Comparison of ENCODE assay signal across 24 cellular contexts in genomic region chr2:218878486-218878885, GRCh38. TPM values are rescaled to one million over a fixed set of nuclear protein-coding genes. Genes with fewer than 3 reads are reported as not detected.
"Had no signal": no experiment of that assay in that cellular context is flagged by ENCODE, and none has a peak within 500 bp of the region (broad histone marks: within the 10 kb centered on the region; RNA-seq: fewer than 3 reads in every experiment).

No MANE protein-coding gene starts in this region.

- H3K27ac Mint-ChIP-seq: dendritic cell treated with granulocyte-macrophage colony-stimulating factor and Interleukin-4, amounts not matched to agents 40 ng/mL and 50 ng/mL, for 4 days; natural killer cell treated with Interleukin-12 subunit alpha and Interleukin-12 subunit beta and Interleukin-15 and Interleukin-18, amount 100 ng/mL, for 72 hours had no signal

- H3K4me3 ChIP-seq: breast epithelium, heart right ventricle, mucosa of descending colon, skin epidermis, tibial nerve, vagina had no signal

- H3K4me3 Mint-ChIP-seq: dendritic cell treated with granulocyte-macrophage colony-stimulating factor and Interleukin-4, amounts not matched to agents 40 ng/mL and 50 ng/mL, for 4 days; natural killer cell treated with Interleukin-12 subunit alpha and Interleukin-12 subunit beta and Interleukin-15 and Interleukin-18, amount 100 ng/mL, for 72 hours had no signal

- H3K9me3 Mint-ChIP-seq: activated B cell treated with CpG ODN at 0.5 μM for 24 hours; dendritic cell treated with granulocyte-macrophage colony-stimulating factor and Interleukin-4, amounts not matched to agents 40 ng/mL and 50 ng/mL, for 4 days; natural killer cell treated with Interleukin-12 subunit alpha and Interleukin-12 subunit beta and Interleukin-15 and Interleukin-18, amount 100 ng/mL, for 72 hours had no signal

- DNase-seq: activated B cell treated with CpG ODN at 0.5 μM for 24 hours; activated CD4-positive, alpha-beta T cell treated with anti-CD3 and anti-CD28 coated beads for 48 hours; activated CD8-positive, alpha-beta memory T cell treated with anti-CD3 and anti-CD28 coated beads for 24 hours; anterior cingulate cortex; cerebellar nuclear complex; effector memory CD4-positive, alpha-beta T cell; foreskin melanocyte; heart right ventricle; mammary epithelial cell; nucleus accumbens; stimulated activated CD4-positive, alpha-beta T cell treated with anti-CD3 and anti-CD28 coated beads, Interleukin-4, amount 100 ng/mL, for 4 hours; stimulated activated CD8-positive, alpha-beta memory T cell treated with anti-CD3 and anti-CD28 coated beads, Interleukin-4, amount 100 ng/mL, for 48 hours; stimulated activated naive CD4-positive, alpha-beta T cell treated with Interleukin-2 at 50 U/mL for 16 hours; substantia nigra had no signal

- ATAC-seq: left lobe of liver; mucosa of descending colon; natural killer cell treated with Interleukin-12 subunit alpha and Interleukin-12 subunit beta and Interleukin-15 and Interleukin-18, amount 100 ng/mL, for 72 hours had no signal

- H3K36me3 Mint-ChIP-seq: natural killer cell treated with Interleukin-12 subunit alpha and Interleukin-12 subunit beta and Interleukin-15 and Interleukin-18, amount 100 ng/mL, for 72 hours had no signal

- H3K9me3 ChIP-seq: breast epithelium, heart right ventricle, mucosa of descending colon, tibial nerve, vagina had no signal

- H3K36me3 ChIP-seq: breast epithelium, heart right ventricle, vagina had no signal

- H3K27ac ChIP-seq: breast epithelium, heart right ventricle, vagina had no signal

RNA-seq across cellular contexts. Expression of gene WNT10A, which starts 2.2 kb away (rescaled TPM):
- total RNA-seq: left lobe of liver; natural killer cell treated with Interleukin-12 subunit alpha and Interleukin-12 subunit beta and Interleukin-15 and Interleukin-18, amount 100 ng/mL, for 72 hours; posterior vena cava had no signal

RNA-seq across cellular contexts. Expression of gene WNT6, which starts 18.9 kb away (rescaled TPM):
- total RNA-seq: mammary epithelial cell; natural killer cell treated with Interleukin-12 subunit alpha and Interleukin-12 subunit beta and Interleukin-15 and Interleukin-18, amount 100 ng/mL, for 72 hours; T-helper 2 cell treated with Interferon-gamma antibody and Interleukin-4, amounts not matched to agents 100 ng/mL and 5 ng/mL, for 36 hours had no signal
- polyA plus RNA-seq: mammary epithelial cell had no signal

RNA-seq across cellular contexts. Expression of gene PRKAG3, which starts 46.9 kb away (rescaled TPM):
- total RNA-seq: activated B cell treated with CpG ODN at 0.5 μM for 24 hours; breast epithelium; left lobe of liver; mammary epithelial cell; mucosa of descending colon; natural killer cell treated with Interleukin-12 subunit alpha and Interleukin-12 subunit beta and Interleukin-15 and Interleukin-18, amount 100 ng/mL, for 72 hours; T-helper 2 cell treated with Interferon-gamma antibody and Interleukin-4, amounts not matched to agents 100 ng/mL and 5 ng/mL, for 36 hours; tibial nerve; vagina had no signal
- polyA plus RNA-seq: mammary epithelial cell had no signal
